Comparison of ENCODE assay signal across 32 cellular contexts in genomic region chr3:144491333-144491732, GRCh38.
DNase-seq lines count a peak whose midpoint lies in the region; TF ChIP-seq lines count a peak whose summit lies in the region.
"Had no signal": no experiment of that assay in that cellular context is flagged by ENCODE, and none has a peak within 500 bp of the region (broad histone marks: within the 10 kb centered on the region; RNA-seq: fewer than 3 reads in every experiment).

No MANE protein-coding gene starts in this region.

- H3K4me3 ChIP-seq in SK-N-MC (peak overlapping the region; percentile 64), neural progenitor cell (no peak overlapping the region), testis (no peak overlapping the region)
- H3K4me3 ChIP-seq: ascending aorta, coronary artery, GM23248, lung, MG63, skin epidermis had no signal

- TF ChIP-seq POLR2A in testis (IDR thresholded peaks at IDR 0.05) = no peak

- H3K27me3 ChIP-seq in neural progenitor cell (no peaks in the 10 kb centered on the region), testis (no peaks in the 10 kb centered on the region)
- H3K27me3 ChIP-seq: ascending aorta, MG63 had no signal

- H3K36me3 ChIP-seq in SK-N-MC (ENCODE audit: insufficient read depth, low read length) = no peaks in the 10 kb centered on the region
- no peaks in the 10 kb centered on the region for H3K36me3 ChIP-seq in neural progenitor cell
- H3K36me3 ChIP-seq in testis (ENCODE audit: low read depth, missing control alignments) = no peaks in the 10 kb centered on the region
- H3K36me3 ChIP-seq: ascending aorta, MG63 had no signal

- intact Hi-C loops in testis (cut with DNase I; ENCODE audit: low total_unique reads) = no loop called here

- H3F3A ChIP-seq in neural progenitor cell (ENCODE audit: low read depth) = no peaks in the 10 kb centered on the region

- no peaks in the 10 kb centered on the region for H3K4me1 Mint-ChIP-seq in neural progenitor cell
- H3K4me1 Mint-ChIP-seq: activated naive CD8-positive, alpha-beta T cell treated with anti-CD3 and anti-CD28 coated beads for 36 hours; nephron progenitor cell had no signal

- H3K27me3 Mint-ChIP-seq in neural progenitor cell (ENCODE audit: insufficient read depth, low read depth) = no peaks in the 10 kb centered on the region
- H3K27me3 Mint-ChIP-seq: activated naive CD8-positive, alpha-beta T cell treated with anti-CD3 and anti-CD28 coated beads for 36 hours had no signal

- H3K9me3 ChIP-seq in SK-N-MC (ENCODE audit: low read depth, low read length) (no peaks in the 10 kb centered on the region), neural progenitor cell (ENCODE audit: low read depth) (no peaks in the 10 kb centered on the region), testis (no peaks in the 10 kb centered on the region)
- H3K9me3 ChIP-seq: ascending aorta, MG63 had no signal

- H3K4me1 ChIP-seq in neural progenitor cell = no peaks in the 10 kb centered on the region
- H3K4me1 ChIP-seq in testis = no peaks in the 10 kb centered on the region
- H3K4me1 ChIP-seq: ascending aorta, parathyroid adenoma had no signal

- peak overlapping the region; percentile 69 for H3K27ac ChIP-seq in SK-N-MC
- no peak overlapping the region for H3K27ac ChIP-seq in neural progenitor cell
- H3K27ac ChIP-seq in testis = no peak overlapping the region
- H3K27ac ChIP-seq: 22Rv1, ascending aorta, coronary artery, GM23248, parathyroid adenoma, skin epidermis, VCaP had no signal

- no peaks in the 10 kb centered on the region for H3K36me3 Mint-ChIP-seq in neural progenitor cell
- H3K36me3 Mint-ChIP-seq: activated naive CD8-positive, alpha-beta T cell treated with anti-CD3 and anti-CD28 coated beads for 36 hours had no signal

- no peaks in the 10 kb centered on the region for H4K20me1 ChIP-seq in neural progenitor cell (ENCODE audit: low read depth)

- H3K4me3 Mint-ChIP-seq in neural progenitor cell = no peak overlapping the region
- H3K4me3 Mint-ChIP-seq: activated naive CD8-positive, alpha-beta T cell treated with anti-CD3 and anti-CD28 coated beads for 36 hours; nephron progenitor cell had no signal

- peak; percentile 11 for TF ChIP-seq CTCF in neural progenitor cell (IDR thresholded peaks at IDR 0.05)
- no peak for TF ChIP-seq CTCF in testis (IDR thresholded peaks at IDR 0.05)

- H3K79me2 ChIP-seq in neural progenitor cell (ENCODE audit: low read depth) = no peaks in the 10 kb centered on the region
- H3K79me2 ChIP-seq: parathyroid adenoma had no signal

- H3K9ac ChIP-seq in SK-N-MC (ENCODE audit: insufficient read length) (no peak overlapping the region), neural progenitor cell (no peak overlapping the region)
- H3K9ac ChIP-seq: GM23248, parathyroid adenoma had no signal

- no peak overlapping the region for H3K4me2 ChIP-seq in neural progenitor cell

- no peak overlapping the region for H3K27ac Mint-ChIP-seq in neural progenitor cell
- H3K27ac Mint-ChIP-seq: activated naive CD8-positive, alpha-beta T cell treated with anti-CD3 and anti-CD28 coated beads for 36 hours; nephron progenitor cell had no signal

- no peak overlapping the region for H2AFZ ChIP-seq in neural progenitor cell (replicated peaks)
- H2AFZ ChIP-seq: GM23248, parathyroid adenoma had no signal

- no peaks in the 10 kb centered on the region for H3K9me3 Mint-ChIP-seq in neural progenitor cell
- H3K9me3 Mint-ChIP-seq: activated naive CD8-positive, alpha-beta T cell treated with anti-CD3 and anti-CD28 coated beads for 36 hours; nephron progenitor cell had no signal

- DNase-seq in DMS 273 (lab: John Stamatoyannopoulos, UW; ENCODE audit: unreplicated experiment) = peak; percentile 11
- no peak for DNase-seq in DMS 273 treated with DMSO at 0.1 percent for 48 hours (lab: John Stamatoyannopoulos, UW)
- peak; percentile 91 for DNase-seq in SK-N-MC (ENCODE audit: low read depth, low spot score)
- DNase-seq in iPS DF 4.7 (ENCODE audit: extremely low read depth, low spot score) = peak; percentile 16
- DNase-seq in neural progenitor cell (ENCODE audit: low spot score) = peak; percentile 20
- DNase-seq in activated naive CD4-positive, alpha-beta T cell treated with Interleukin-2 at 50 U/mL for 16 hours = no peak
- no peak for DNase-seq in testis
- DNase-seq in UCSD-AML1 (lab: John Stamatoyannopoulos, UW; ENCODE audit: unreplicated experiment) = no peak
- DNase-seq: activated CD4-positive, alpha-beta T cell treated with anti-CD3 and anti-CD28 coated beads for 48 hours; activated CD8-positive, alpha-beta memory T cell treated with anti-CD3 and anti-CD28 coated beads for 24 hours; activated naive CD8-positive, alpha-beta T cell treated with anti-CD3 and anti-CD28 coated beads for 36 hours; activated T-cell treated with anti-CD3 and anti-CD28 coated beads for 4 hours; effector CD8-positive, alpha-beta T cell; glutamatergic neuron; GM23248; KBM-7; kidney glomerular epithelial cell; MG63; NCI-H1105 treated with DMSO at 0.1 percent for 48 hours; NCI-H1930; NCI-H2171 treated with DMSO at 0.1 percent for 48 hours; NCI-H510A treated with DMSO at 0.1 percent for 48 hours; nephron progenitor cell; retina; stimulated activated naive CD4-positive, alpha-beta T cell had no signal

Comparison
In these comparisons a context has a peak if more than half of its experiments do, and no peak if none do; other contexts are left out.
1. DNase-seq: peak in DMS 273 (single experiment), SK-N-MC (single experiment), iPS DF 4.7 (single experiment) and neural progenitor cell (single experiment); none in DMS 273 treated with DMSO at 0.1 percent for 48 hours (single experiment), activated naive CD4-positive, alpha-beta T cell treated with Interleukin-2 at 50 U/mL for 16 hours (single experiment), testis (single experiment) and UCSD-AML1 (single experiment).